Comparison of ENCODE assay signal across 20 cellular contexts in genomic region chr15:65723786-65724354, GRCh38.
DNase-seq lines count a peak whose midpoint lies in the region; ATAC-seq, FAIRE-seq and TF ChIP-seq lines count a peak whose summit lies in the region.
"Had no signal": no experiment of that assay in that cellular context is flagged by ENCODE, and none has a peak within 500 bp of the region (broad histone marks: within the 10 kb centered on the region; RNA-seq: fewer than 3 reads in every experiment).

No MANE protein-coding gene starts in this region.

- CTCF ChIA-PET in Caco-2 (lab: Charles Lee): interaction anchor here (0.6 to 0.8 kb wide), 3 partner anchors 92 to 128 kb away, joined by 3 to 6 read pairs (median 3); no protein-coding TSS in a partner anchor

- POLR2A ChIA-PET in Caco-2 (lab: Charles Lee): interaction anchor here (0.6 kb wide), 2 partner anchors 24 to 740 kb away, joined by 4 to 6 read pairs; no protein-coding TSS in a partner anchor

- H3K9me3 ChIP-seq in Caco-2 (no peaks in the 10 kb centered on the region), T-helper 17 cell (ENCODE audit: control insufficient read depth, low read length, poor library complexity, severe bottlenecking) (no peaks in the 10 kb centered on the region), hepatocyte (ENCODE audit: low read depth) (no peaks in the 10 kb centered on the region), small intestine (ENCODE audit: control insufficient read depth, low read depth) (no peaks in the 10 kb centered on the region)
- H3K9me3 ChIP-seq: BLaER1, HAP-1 had no signal

- no peaks in the 10 kb centered on the region for H3K79me2 ChIP-seq in hepatocyte

- TF ChIP-seq CTCF in Caco-2 (IDR thresholded peaks at IDR 0.05; ENCODE audit: insufficient read depth in 1 of 2, low read depth in 1 of 2, low read length in 1 of 2, severe bottlenecking in 1 of 2, unreplicated experiment in 1 of 2): no peak
- TF ChIP-seq CTCF in hepatocyte (IDR thresholded peaks at IDR 0.05; ENCODE audit: poor library complexity): no peak

- H3K4me1 Mint-ChIP-seq in Caco-2 (ENCODE audit: low read depth, unreplicated experiment) (peaks cover 5% of the 10 kb centered on the region), T-helper 17 cell (no peaks in the 10 kb centered on the region)
- H3K4me1 Mint-ChIP-seq: CD14-positive monocyte had no signal

- H3K27ac ChIP-seq in hepatocyte (peak overlapping the region; percentile 74), small intestine (ENCODE audit: low read depth in 1 of 2, low read length in 1 of 2) (peak overlapping the region; percentile 11 to 30)
- H3K27ac ChIP-seq: BLaER1 had no signal

- H3K36me3 Mint-ChIP-seq in Caco-2 (ENCODE audit: insufficient read depth, unreplicated experiment) (no peaks in the 10 kb centered on the region), T-helper 17 cell (ENCODE audit: low read depth) (peaks cover 4% of the 10 kb centered on the region)

- 83% methylated on average over 5 of the region's 5 CpGs for WGBS in hepatocyte (ENCODE audit: low lambda C conversion rate, missing lambda C conversion rate)
- 38 to 69% (median 41%) methylated on average over 5 of the region's 5 CpGs for WGBS in small intestine, 3 donors

- ATAC-seq in T-helper 17 cell: peak; percentile 20
- no peak for ATAC-seq in left lobe of liver
- ATAC-seq: GM12878 had no signal

- H4K20me1 ChIP-seq in hepatocyte (ENCODE audit: insufficient read depth, poor library complexity, severe bottlenecking): no peaks in the 10 kb centered on the region
- H4K20me1 ChIP-seq: BLaER1 had no signal

- no peak for FAIRE-seq in small intestine (lab: Jason Lieb, UNC)
- FAIRE-seq: GM12878, GM19239, H1 had no signal

- H3K4me3 Mint-ChIP-seq in Caco-2 (ENCODE audit: unreplicated experiment) (peak overlapping the region; percentile 33), T-helper 17 cell (peak overlapping the region; percentile 49)
- H3K4me3 Mint-ChIP-seq: CD14-positive monocyte; CD4-positive, alpha-beta memory T cell had no signal

- H3K36me3 ChIP-seq in Caco-2 (ENCODE audit: control insufficient read depth, insufficient read depth, low read length) (no peaks in the 10 kb centered on the region; the same call in 1 of the 2 replicates), hepatocyte (replicated peaks; ENCODE audit: insufficient read depth, low read depth) (no peaks in the 10 kb centered on the region), small intestine (ENCODE audit: control insufficient read depth in 2 of 2, insufficient read depth in 2 of 2, low read length in 2 of 2) (peaks cover 0 to 3% of the 10 kb centered on the region in 2 donors)
- H3K36me3 ChIP-seq: HAP-1 had no signal

- intact Hi-C loops in Caco-2 (cut with micrococcal nuclease; ENCODE audit: unreplicated experiment): loop anchor here (5.0 to 10.0 kb wide), 2 partner anchors 58 to 111 kb away; no protein-coding TSS in a partner anchor

- DNase-seq in Caco-2: peak in 1 of 2 experiments; percentile 8
- DNase-seq in T-helper 17 cell: no peak
- DNase-seq in hepatocyte (ENCODE audit: low spot score): peak; percentile 5
- DNase-seq in small intestine: peak; percentile 25
- DNase-seq in H4 (ENCODE audit: low spot score): no peak
- DNase-seq in left lobe of liver (ENCODE audit: low spot score): no peak
- DNase-seq in midbrain (lab: John Stamatoyannopoulos, UW): no peak
- DNase-seq: 8988T; Calu3; CD4-positive, alpha-beta memory T cell; DMS 273 treated with DMSO at 0.1 percent for 48 hours; DMS53; DND-41; EL had no signal

- BruUV-seq in Caco-2 (replicated peaks; lab: Mats Ljungman, UMichigan): no TSS peak

- no peak overlapping the region for H2AFZ ChIP-seq in hepatocyte

- H3K9me2 ChIP-seq in hepatocyte (replicated peaks; ENCODE audit: insufficient read depth): no peaks in the 10 kb centered on the region

- H3K27ac Mint-ChIP-seq in Caco-2 (ENCODE audit: unreplicated experiment) (peak overlapping the region; percentile 63), T-helper 17 cell (peak overlapping the region; percentile 29)
- H3K27ac Mint-ChIP-seq: CD14-positive monocyte; CD4-positive, alpha-beta memory T cell had no signal

- no peaks in the 10 kb centered on the region for H3K9me3 Mint-ChIP-seq in Caco-2 (ENCODE audit: unreplicated experiment)
- H3K9me3 Mint-ChIP-seq: CD14-positive monocyte; CD4-positive, alpha-beta memory T cell had no signal

- H3K4me2 ChIP-seq in hepatocyte: peak overlapping the region; percentile 24
- H3K4me2 ChIP-seq: BLaER1 had no signal

- H3K4me3 ChIP-seq in Caco-2 (ENCODE audit: low read depth, low read length) (no peak overlapping the region), hepatocyte (no peak overlapping the region), small intestine (ENCODE audit: low read depth in 1 of 2, low read length in 2 of 2) (no peak overlapping the region)
- H3K4me3 ChIP-seq: BLaER1, GM12878, HAP-1 had no signal

- H3K27me3 ChIP-seq in Caco-2 (replicated peaks; ENCODE audit: control insufficient read depth, insufficient read depth, low read length): no peaks in the 10 kb centered on the region
- H3K27me3 ChIP-seq in hepatocyte: no peaks in the 10 kb centered on the region
- H3K27me3 ChIP-seq in small intestine (ENCODE audit: control insufficient read depth in 2 of 2, insufficient read depth in 2 of 2, low read length in 2 of 2): no peaks in the 10 kb centered on the region
- H3K27me3 ChIP-seq: BLaER1 had no signal

- H3K27me3 Mint-ChIP-seq in Caco-2 (ENCODE audit: insufficient read depth, unreplicated experiment): no peaks in the 10 kb centered on the region
- H3K27me3 Mint-ChIP-seq in T-helper 17 cell: no peaks in the 10 kb centered on the region
- H3K27me3 Mint-ChIP-seq: CD4-positive, alpha-beta memory T cell had no signal

- H3K4me1 ChIP-seq in Caco-2: peaks cover 29% of the 10 kb centered on the region
- H3K4me1 ChIP-seq in hepatocyte (ENCODE audit: insufficient read depth): peaks cover 6% of the 10 kb centered on the region
- peaks cover 0 to 2% of the 10 kb centered on the region in 2 donors for H3K4me1 ChIP-seq in small intestine (ENCODE audit: control insufficient read depth in 2 of 2, insufficient read depth in 1 of 2, low read depth in 1 of 2, low read length in 1 of 2)
- H3K4me1 ChIP-seq: BLaER1, HAP-1 had no signal

Comparison
In these comparisons a context has a peak if more than half of its experiments do, and no peak if none do; other contexts are left out.
1. DNase-seq: peak in hepatocyte (single experiment) and small intestine (single experiment); none in T-helper 17 cell (0 of 3), H4 (single experiment), left lobe of liver (single experiment) and midbrain (single experiment).